ENCODE assay signal across 8 cellular contexts in the genomic region with DNA sequence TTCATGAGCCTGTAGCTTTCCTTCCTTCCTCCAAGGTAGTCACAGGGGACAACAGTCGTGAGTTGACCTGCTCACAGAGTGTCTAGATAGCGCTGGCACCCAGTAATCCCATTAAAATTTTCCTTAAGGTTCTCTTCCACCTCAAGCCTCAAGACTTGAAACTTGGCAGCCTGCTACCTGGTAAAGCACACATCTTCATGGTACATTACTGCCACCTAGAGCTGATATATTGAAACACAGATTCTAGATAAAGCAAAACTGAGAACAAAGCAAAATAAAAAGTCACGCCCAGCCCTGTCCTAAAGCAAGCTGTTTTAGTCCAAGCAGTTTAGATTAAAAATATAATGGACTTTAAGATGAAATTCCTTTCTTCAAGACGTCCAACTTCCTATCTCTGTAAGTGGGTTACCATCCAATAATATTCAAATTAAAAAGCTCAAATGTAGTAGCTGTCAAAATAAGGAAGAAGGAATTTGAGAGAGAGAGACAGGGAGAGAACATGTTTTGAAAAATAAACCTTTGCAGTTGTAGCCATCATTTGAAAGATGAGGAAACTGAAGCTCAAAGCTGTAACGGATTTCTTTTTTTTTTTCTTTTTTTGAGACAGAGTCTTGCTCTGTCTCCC. TPM values are rescaled to one million over a fixed set of nuclear protein-coding genes. Genes with fewer than 3 reads are reported as not detected.
DNase-seq lines count a peak whose midpoint lies in the region; ATAC-seq and TF ChIP-seq lines count a peak whose summit lies in the region.

No MANE protein-coding gene starts in this region.

- no peaks in the 10 kb centered on the region for H3K9me3 Mint-ChIP-seq in activated CD4-positive, alpha-beta T cell treated with anti-CD3 and anti-CD28 coated beads, Interleukin-2, amount 10 ng/mL, durations not matched to agents 24 days and 14 days
- no peaks in the 10 kb centered on the region for H3K9me3 Mint-ChIP-seq in activated T-helper 17 cell treated with anti-CD3 and anti-CD28 coated beads, Interleukin-2, amount 50 U/mL, for 72 hours

- H3K4me3 ChIP-seq in cardiac muscle cell, result no peak overlapping the region
- H3K4me3 ChIP-seq in psoas muscle, result no peak overlapping the region

- H3K27ac ChIP-seq in cardiac muscle cell (no peak overlapping the region), psoas muscle (no peak overlapping the region)

- WGBS in psoas muscle, 3 donors, result 4 to 7% (median 7%) methylated on average over 5 of the region's 5 CpGs

- no peaks in the 10 kb centered on the region for H3K36me3 Mint-ChIP-seq in activated CD4-positive, alpha-beta T cell treated with anti-CD3 and anti-CD28 coated beads, Interleukin-2, amount 10 ng/mL, durations not matched to agents 24 days and 14 days (ENCODE audit: low read depth)
- H3K36me3 Mint-ChIP-seq in activated T-helper 17 cell treated with anti-CD3 and anti-CD28 coated beads, Interleukin-2, amount 50 U/mL, for 72 hours (ENCODE audit: low read depth), result no peaks in the 10 kb centered on the region

- peaks cover 19% of the 10 kb centered on the region for H3K4me1 Mint-ChIP-seq in activated CD4-positive, alpha-beta T cell treated with anti-CD3 and anti-CD28 coated beads, Interleukin-2, amount 10 ng/mL, durations not matched to agents 24 days and 14 days
- H3K4me1 Mint-ChIP-seq in activated T-helper 17 cell treated with anti-CD3 and anti-CD28 coated beads, Interleukin-2, amount 50 U/mL, for 72 hours, result peaks cover 4% of the 10 kb centered on the region

- H3K27me3 Mint-ChIP-seq in activated CD4-positive, alpha-beta T cell treated with anti-CD3 and anti-CD28 coated beads, Interleukin-2, amount 10 ng/mL, durations not matched to agents 24 days and 14 days, result peaks cover 25% of the 10 kb centered on the region
- H3K27me3 Mint-ChIP-seq in activated T-helper 17 cell treated with anti-CD3 and anti-CD28 coated beads, Interleukin-2, amount 50 U/mL, for 72 hours, result peaks cover 13% of the 10 kb centered on the region

- TF ChIP-seq CTCF in cardiac muscle cell (IDR thresholded peaks at IDR 0.05; ENCODE audit: low read depth, low read length) (peak; percentile 56), psoas muscle (IDR thresholded peaks at IDR 0.05) (peak; percentile 70)

- peak overlapping the region; percentile 58 for H3K4me3 Mint-ChIP-seq in activated CD4-positive, alpha-beta T cell treated with anti-CD3 and anti-CD28 coated beads, Interleukin-2, amount 10 ng/mL, durations not matched to agents 24 days and 14 days
- H3K4me3 Mint-ChIP-seq in activated T-helper 17 cell treated with anti-CD3 and anti-CD28 coated beads, Interleukin-2, amount 50 U/mL, for 72 hours, result peak overlapping the region; percentile 49

- DNase-seq in activated CD4-positive, alpha-beta T cell treated with anti-CD3 and anti-CD28 coated beads, Interleukin-2, amount 10 ng/mL, durations not matched to agents 24 days and 14 days, result peak; percentile 72
- no peak for DNase-seq in activated CD4-positive, alpha-beta T cell treated with anti-CD3 and anti-CD28 coated beads, Interleukin-2, amount 50 U/mL, for 4 hours
- DNase-seq in NCI-H226 (peak; percentile 32), cardiac muscle cell (ENCODE audit: low read depth in 1 of 2, low spot score in 1 of 2) (peak; percentile 68 to 85), psoas muscle (no peak)

- H3K27me3 ChIP-seq in cardiac muscle cell (no peaks in the 10 kb centered on the region), psoas muscle (ENCODE audit: insufficient read depth in 3 of 3, low read length in 2 of 3) (peaks cover 0 to 4% (median 4%) of the 10 kb centered on the region in 3 donors)

- ATAC-seq in HG02973 (IDR thresholded peaks at IDR 0.05; ENCODE audit: unreplicated experiment) (peak; percentile 53), psoas muscle (peak; percentile 67 to 84 (median 78)), GM18909 (IDR thresholded peaks at IDR 0.05; ENCODE audit: poor library complexity, unreplicated experiment) (no peak)
- peak; percentile 69 for ATAC-seq in activated T-helper 17 cell treated with anti-CD3 and anti-CD28 coated beads, Interleukin-2, amount 50 U/mL, for 72 hours (replicated peaks)

- H3K27ac Mint-ChIP-seq in activated CD4-positive, alpha-beta T cell treated with anti-CD3 and anti-CD28 coated beads, Interleukin-2, amount 10 ng/mL, durations not matched to agents 24 days and 14 days, result peak overlapping the region; percentile 81
- peak overlapping the region; percentile 51 for H3K27ac Mint-ChIP-seq in activated T-helper 17 cell treated with anti-CD3 and anti-CD28 coated beads, Interleukin-2, amount 50 U/mL, for 72 hours

- H3K9me3 ChIP-seq in cardiac muscle cell (ENCODE audit: low read depth) (no peaks in the 10 kb centered on the region), psoas muscle (no peaks in the 10 kb centered on the region)

- H3K4me1 ChIP-seq in cardiac muscle cell (ENCODE audit: low read depth), result no peaks in the 10 kb centered on the region
- H3K4me1 ChIP-seq in psoas muscle, result no peaks in the 10 kb centered on the region

- H3K36me3 ChIP-seq in cardiac muscle cell, result no peaks in the 10 kb centered on the region
- H3K36me3 ChIP-seq in psoas muscle (ENCODE audit: insufficient read depth in 1 of 2, low read depth in 1 of 2), result no peaks in the 10 kb centered on the region

- intact Hi-C loops in activated CD4-positive, alpha-beta T cell treated with anti-CD3 and anti-CD28 coated beads, Interleukin-2, amount 10 ng/mL, durations not matched to agents 24 days and 14 days (cut with micrococcal nuclease), result loop anchor here (1.0 to 10.0 kb wide), 7 partner anchors 20 to 732 kb away; partner anchors contain the start of gene MCUR1
- intact Hi-C loops in psoas muscle (cut with DNase I), result loop anchor here (2.0 to 5.0 kb wide), 3 partner anchors 158 to 275 kb away; no protein-coding TSS in a partner anchor

RNA-seq across cellular contexts. Expression of gene CD83, which starts 50.7 kb away (rescaled TPM):
- total RNA-seq in activated CD4-positive, alpha-beta T cell treated with anti-CD3 and anti-CD28 coated beads, Interleukin-2, amount 10 ng/mL, durations not matched to agents 24 days and 14 days, result 80.2 and 84.8 TPM in 2 replicates
- total RNA-seq in activated T-helper 17 cell treated with anti-CD3 and anti-CD28 coated beads, Interleukin-2, amount 50 U/mL, for 72 hours, result 10 to 100 TPM; 12.3 to 14.9 TPM
- 3.3 and 6.6 TPM in 2 replicates for total RNA-seq in cardiac muscle cell
- 4.5 and 4.7 TPM in 2 replicates for polyA plus RNA-seq in cardiac muscle cell
- total RNA-seq in psoas muscle, result 1 to 10 TPM in 3 of 4 donors, under 1 TPM in 1; 0.46 to 2.1 (median 1.4) TPM
- polyA plus RNA-seq in psoas muscle, result under 1 TPM; 0.10 to 0.71 (median 0.27) TPM

Comparison
In these comparisons a context has a peak if more than half of its experiments do, and no peak if none do; other contexts are left out.
1. DNase-seq: peak in activated CD4-positive, alpha-beta T cell treated with anti-CD3 and anti-CD28 coated beads, Interleukin-2, amount 10 ng/mL, durations not matched to agents 24 days and 14 days (single experiment), NCI-H226 (single experiment) and cardiac muscle cell (2 of 2); none in activated CD4-positive, alpha-beta T cell treated with anti-CD3 and anti-CD28 coated beads, Interleukin-2, amount 50 U/mL, for 4 hours (0 of 2) and psoas muscle (0 of 2).